Comparison of ENCODE assay signal across 8 cellular contexts in genomic region chr12:34022079-34022830, GRCh38. TPM values are rescaled to one million over a fixed set of nuclear protein-coding genes. Genes with fewer than 3 reads are reported as not detected.
DNase-seq lines count a peak whose midpoint lies in the region; ATAC-seq and TF ChIP-seq lines count a peak whose summit lies in the region.

ALG10 (plus strand) TSS chr12:34022496; CDS start chr12:34022600, 104 bp downstream.

- H3K4me3 Mint-ChIP-seq in activated CD4-positive, alpha-beta T cell treated with anti-CD3 and anti-CD28 coated beads for 36 hours: peak within 1 kb of the TSS; percentile 96

- H3K9me3 Mint-ChIP-seq in activated CD4-positive, alpha-beta T cell treated with anti-CD3 and anti-CD28 coated beads for 36 hours (ENCODE audit: low read depth): no peaks in the 10 kb centered on the region

- intact Hi-C loops in activated CD4-positive, alpha-beta T cell treated with anti-CD3 and anti-CD28 coated beads for 36 hours (cut with DNase I, micrococcal nuclease): loop anchor here (1.0 to 5.0 kb wide), 5 partner anchors 1267 to 1655 kb away; partner anchors contain the start of genes DNM1L (in 2 of the 2) and YARS2 (in 2 of the 2)

- CTCF ChIA-PET in BJ (lab: Yijun Ruan, JAX): interaction anchor here (1.0 to 4.6 kb wide), 4 partner anchors 14 to 1454 kb away, joined by 3 to 57 read pairs (median 4); partner anchors contain the start of gene YARS2
- CTCF ChIA-PET in activated CD4-positive, alpha-beta T cell treated with anti-CD3 and anti-CD28 coated beads for 36 hours (lab: Charles Lee): interaction anchor here (0.6 to 5.1 kb wide), 9 partner anchors 11 to 1888 kb away, joined by 3 to 56 read pairs (median 4); partner anchors contain the start of gene YARS2

- DNase-seq in BJ (ENCODE audit: low read depth) (peak; percentile 82), GM19238 (ENCODE audit: insufficient read length, low spot score) (peak; percentile 57), NCI-H524 (lab: John Stamatoyannopoulos, UW) (peak; percentile 97 to 98), kidney glomerular epithelial cell (lab: John Stamatoyannopoulos, UW) (peak; percentile 94)
- peak; percentile 97 for DNase-seq in activated CD4-positive, alpha-beta T cell treated with anti-CD3 and anti-CD28 coated beads for 36 hours
- DNase-seq in stimulated activated CD4-positive, alpha-beta T cell treated with anti-CD3 and anti-CD28 coated beads, Interleukin-1b, Interleukin-23, amount 100 ng/mL, for 1 hour (ENCODE audit: low read depth in 2 of 2): peak; percentile 85 to 89

- no peaks in the 10 kb centered on the region for H3K36me3 ChIP-seq in BJ (ENCODE audit: control insufficient read depth, insufficient read depth, low read length)

- POLR2A ChIA-PET in BJ (lab: Charles Lee): interaction anchor here (0.5 to 1.0 kb wide), 5 partner anchors 1235 to 1939 kb away, joined by 5 to 15 read pairs (median 8); partner anchors contain the start of gene YARS2
- POLR2A ChIA-PET in activated CD4-positive, alpha-beta T cell treated with anti-CD3 and anti-CD28 coated beads for 36 hours (lab: Charles Lee): interaction anchor here (0.6 to 0.7 kb wide), 2 partner anchors 216 to 1267 kb away, joined by 6 read pairs; partner anchors contain the start of gene YARS2

- H3K27me3 Mint-ChIP-seq in activated CD4-positive, alpha-beta T cell treated with anti-CD3 and anti-CD28 coated beads for 36 hours: no peaks in the 10 kb centered on the region

- H3K27me3 ChIP-seq in BJ (ENCODE audit: control insufficient read depth, insufficient read depth, low read length): no peaks in the 10 kb centered on the region

- peaks cover 8% of the 10 kb centered on the region for H3K36me3 Mint-ChIP-seq in activated CD4-positive, alpha-beta T cell treated with anti-CD3 and anti-CD28 coated beads for 36 hours (ENCODE audit: low read depth)

- peak; percentile 64 for TF ChIP-seq CTCF in BJ (IDR thresholded peaks at IDR 0.05; ENCODE audit: insufficient read depth, low read depth, low read length)

- peak within 1 kb of the TSS; percentile 98 for H3K27ac Mint-ChIP-seq in activated CD4-positive, alpha-beta T cell treated with anti-CD3 and anti-CD28 coated beads for 36 hours

- H3K4me3 ChIP-seq in BJ (ENCODE audit: low read depth, low read length): peak within 1 kb of the TSS; percentile 52

- H3K4me1 Mint-ChIP-seq in activated CD4-positive, alpha-beta T cell treated with anti-CD3 and anti-CD28 coated beads for 36 hours: peaks cover 27% of the 10 kb centered on the region

- H3K27ac ChIP-seq in cingulate gyrus (ENCODE audit: low read depth, low read length): peak within 1 kb of the TSS; percentile 76

- peak; percentile 100 for ATAC-seq in HG03442 (IDR thresholded peaks at IDR 0.05; ENCODE audit: unreplicated experiment)
- ATAC-seq in activated CD4-positive, alpha-beta T cell treated with anti-CD3 and anti-CD28 coated beads for 36 hours: peak; percentile 100

RNA-seq across cellular contexts. Expression of gene ALG10, which starts in this region (rescaled TPM):
- polyA plus RNA-seq in BJ (2011; rRNA removed): 5.9 and 8.7 TPM in 2 replicates
- polyA minus RNA-seq in BJ (2011; rRNA and poly(A)+ RNA removed): 16.1 and 18.4 TPM in 2 replicates
- total RNA-seq in activated CD4-positive, alpha-beta T cell treated with anti-CD3 and anti-CD28 coated beads for 36 hours: 10 to 100 TPM; 22.6 to 25.1 TPM

Comparison
In these comparisons a context has a peak if more than half of its experiments do, and no peak if none do; other contexts are left out.
1. Peak in every context shown above with its lines: DNase-seq, ATAC-seq, H3K4me3 ChIP-seq and H3K27ac ChIP-seq.